ENCODE assay signal across 1 cellular context in the genomic region with DNA sequence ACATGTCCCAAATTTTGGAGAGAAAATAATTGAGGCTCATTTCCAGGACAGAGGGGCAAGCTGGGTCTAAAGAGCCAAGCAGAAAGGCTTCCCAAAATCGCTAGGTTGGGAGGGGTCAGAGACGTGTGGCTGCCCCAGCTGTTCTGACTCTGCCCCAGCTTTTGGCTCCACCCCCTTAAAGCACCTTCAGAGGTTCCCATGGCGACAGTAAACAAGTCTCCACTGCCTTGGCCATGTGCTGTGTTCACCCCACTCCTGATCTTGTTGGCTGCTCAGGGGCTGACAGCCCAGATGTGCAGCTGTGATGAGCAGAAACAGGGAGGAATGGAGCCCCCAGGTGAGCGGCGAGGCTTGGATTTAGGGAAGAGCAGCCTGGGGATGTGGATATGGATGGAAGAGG.
TF ChIP-seq lines count a peak whose summit lies in the region.

No MANE protein-coding gene starts in this region.

TF ChIP-seq in A549, 52 proteins besides CTCF, POLR2A, EP300 and RAD21 (continued from another document):
- TF ChIP-seq, protein P1, sequence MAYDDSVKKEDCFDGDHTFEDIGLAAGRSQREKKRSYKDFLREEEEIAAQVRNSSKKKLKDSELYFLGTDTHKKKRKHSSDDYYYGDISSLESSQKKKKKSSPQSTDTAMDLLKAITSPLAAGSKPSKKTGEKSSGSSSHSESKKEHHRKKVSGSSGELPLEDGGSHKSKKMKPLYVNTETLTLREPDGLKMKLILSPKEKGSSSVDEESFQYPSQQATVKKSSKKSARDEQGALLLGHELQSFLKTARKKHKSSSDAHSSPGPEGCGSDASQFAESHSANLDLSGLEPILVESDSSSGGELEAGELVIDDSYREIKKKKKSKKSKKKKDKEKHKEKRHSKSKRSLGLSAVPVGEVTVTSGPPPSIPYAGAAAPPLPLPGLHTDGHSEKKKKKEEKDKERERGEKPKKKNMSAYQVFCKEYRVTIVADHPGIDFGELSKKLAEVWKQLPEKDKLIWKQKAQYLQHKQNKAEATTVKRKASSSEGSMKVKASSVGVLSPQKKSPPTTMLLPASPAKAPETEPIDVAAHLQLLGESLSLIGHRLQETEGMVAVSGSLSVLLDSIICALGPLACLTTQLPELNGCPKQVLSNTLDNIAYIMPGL (CRISPR knock-in tag; IDR thresholded peaks at IDR 0.05; ENCODE audit: borderline replicate concordance): no peak
- TF ChIP-seq HOXB5 (CRISPR knock-in tag; IDR thresholded peaks at IDR 0.05) (no peak), KDM5A (IDR thresholded peaks at IDR 0.05) (no peak), RCOR1 (IDR thresholded peaks at IDR 0.05; ENCODE audit: low read depth, low read length) (no peak), RFX5 (IDR thresholded peaks at IDR 0.05) (no peak), MAZ (IDR thresholded peaks at IDR 0.05; ENCODE audit: borderline replicate concordance, low read depth, low read length) (no peak), CHD4 (IDR thresholded peaks at IDR 0.05; ENCODE audit: borderline replicate concordance) (no peak), GATA3 (IDR thresholded peaks at IDR 0.05; ENCODE audit: borderline replicate concordance) (no peak), CEBPB (IDR thresholded peaks at IDR 0.05) (no peak), RNF2 (IDR thresholded peaks at IDR 0.05; ENCODE audit: borderline replicate concordance, low read depth) (no peak), TFCP2L1 (CRISPR knock-in tag; IDR thresholded peaks at IDR 0.05) (no peak), CBX2 (IDR thresholded peaks at IDR 0.05; ENCODE audit: borderline replicate concordance, low read depth) (no peak), SREBF2 (IDR thresholded peaks at IDR 0.05) (no peak), HEYL (CRISPR knock-in tag; IDR thresholded peaks at IDR 0.05) (no peak)
- TF ChIP-seq, protein P2, sequence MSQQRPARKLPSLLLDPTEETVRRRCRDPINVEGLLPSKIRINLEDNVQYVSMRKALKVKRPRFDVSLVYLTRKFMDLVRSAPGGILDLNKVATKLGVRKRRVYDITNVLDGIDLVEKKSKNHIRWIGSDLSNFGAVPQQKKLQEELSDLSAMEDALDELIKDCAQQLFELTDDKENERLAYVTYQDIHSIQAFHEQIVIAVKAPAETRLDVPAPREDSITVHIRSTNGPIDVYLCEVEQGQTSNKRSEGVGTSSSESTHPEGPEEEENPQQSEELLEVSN (IDR thresholded peaks at IDR 0.05; ENCODE audit: borderline replicate concordance, low read depth): no peak
- TF ChIP-seq, protein P3, sequence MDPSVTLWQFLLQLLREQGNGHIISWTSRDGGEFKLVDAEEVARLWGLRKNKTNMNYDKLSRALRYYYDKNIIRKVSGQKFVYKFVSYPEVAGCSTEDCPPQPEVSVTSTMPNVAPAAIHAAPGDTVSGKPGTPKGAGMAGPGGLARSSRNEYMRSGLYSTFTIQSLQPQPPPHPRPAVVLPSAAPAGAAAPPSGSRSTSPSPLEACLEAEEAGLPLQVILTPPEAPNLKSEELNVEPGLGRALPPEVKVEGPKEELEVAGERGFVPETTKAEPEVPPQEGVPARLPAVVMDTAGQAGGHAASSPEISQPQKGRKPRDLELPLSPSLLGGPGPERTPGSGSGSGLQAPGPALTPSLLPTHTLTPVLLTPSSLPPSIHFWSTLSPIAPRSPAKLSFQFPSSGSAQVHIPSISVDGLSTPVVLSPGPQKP (IDR thresholded peaks at IDR 0.05; ENCODE audit: low read depth, low read length): no peak
TF ChIP-seq in A549: peak in this region for 0.
